ENCODE assay signal across 23 cellular contexts in the genomic region with DNA sequence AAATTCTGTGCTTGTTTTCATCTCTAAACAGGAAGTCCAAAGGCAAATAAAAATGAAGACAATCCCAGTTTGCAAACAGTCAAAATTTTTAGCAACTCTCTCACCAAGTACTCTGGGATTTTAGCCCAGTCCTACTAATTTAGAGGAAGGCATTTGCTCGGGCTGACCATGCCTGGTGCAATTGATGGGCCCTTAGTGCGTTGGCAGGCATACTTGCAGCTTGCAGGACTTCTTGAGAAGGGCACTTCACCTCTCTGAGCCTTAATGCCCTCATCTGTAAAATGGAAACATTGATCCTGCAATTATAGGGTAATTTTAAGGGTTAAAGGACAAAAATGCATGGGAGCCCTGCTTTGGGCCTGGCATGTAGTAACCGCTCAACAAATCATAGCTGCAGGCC.
"Had no signal": no experiment of that assay in that cellular context is flagged by ENCODE, and none has a peak within 500 bp of the region (broad histone marks: within the 10 kb centered on the region; RNA-seq: fewer than 3 reads in every experiment).

No MANE protein-coding gene starts in this region.

- H3K27ac ChIP-seq: ascending aorta, brain microvascular endothelial cell had no signal

- ATAC-seq: activated CD4-positive, CD25-positive, alpha-beta regulatory T cell treated with anti-CD3 and anti-CD28 coated beads, Interleukin-2, amount 50 U/mL, for 24 hours; activated CD8-positive, alpha-beta T cell treated with anti-CD3 and anti-CD28 coated beads, Interleukin-2, amount 10 ng/mL, durations not matched to agents 7 days and 5 days; naive thymus-derived CD4-positive, alpha-beta T cell had no signal

- H3K27ac Mint-ChIP-seq: activated CD4-positive, alpha-beta T cell treated with anti-CD3 and anti-CD28 coated beads, Interleukin-2, amount 10 ng/mL, durations not matched to agents 7 days and 5 days; activated CD8-positive, alpha-beta T cell treated with anti-CD3 and anti-CD28 coated beads, Interleukin-2, amount 10 ng/mL, durations not matched to agents 7 days and 5 days; activated T-helper 1 cell treated with anti-CD3 and anti-CD28 coated beads, Interleukin-12 subunit alpha, Interleukin-12 subunit beta, Interleukin-2, Interleukin-4 antibody, amounts not matched to agents 30 ng/mL and 10 ng/mL and 1 ng/mL, durations not matched to agents 14 hours and 24 hours and 36 hours; naive thymus-derived CD4-positive, alpha-beta T cell had no signal

- DNase-seq: activated CD4-positive, alpha-beta T cell treated with anti-CD3 and anti-CD28 coated beads, Interleukin-2, amount 10 ng/mL, durations not matched to agents 7 days and 5 days; activated CD8-positive, alpha-beta T cell treated with anti-CD3 and anti-CD28 coated beads, Interleukin-2, amount 10 ng/mL, durations not matched to agents 7 days and 5 days; brain microvascular endothelial cell; central memory CD4-positive, alpha-beta T cell; effector memory CD4-positive, alpha-beta T cell; head of caudate nucleus; left colon; naive thymus-derived CD4-positive, alpha-beta T cell; occipital lobe; sigmoid colon; spleen; stimulated activated CD4-positive, alpha-beta T cell treated with anti-CD3 and anti-CD28 coated beads, Interleukin-4, amount 100 ng/mL, for 1 hour; stimulated activated naive CD4-positive, alpha-beta T cell treated with Interleukin-2 at 50 U/mL for 16 hours; T-helper 2 cell; upper lobe of left lung had no signal

- H3K36me3 Mint-ChIP-seq: activated naive CD4-positive, alpha-beta T cell treated with anti-CD3 and anti-CD28 coated beads, Interleukin-2, amount 50 U/mL, for 72 hours; naive thymus-derived CD4-positive, alpha-beta T cell had no signal

- H3K9me3 Mint-ChIP-seq: activated CD4-positive, alpha-beta T cell treated with anti-CD3 and anti-CD28 coated beads, Interleukin-2, amount 10 ng/mL, durations not matched to agents 7 days and 5 days; activated naive CD4-positive, alpha-beta T cell treated with anti-CD3 and anti-CD28 coated beads, Interleukin-2, amount 50 U/mL, for 72 hours; activated T-helper 1 cell treated with anti-CD3 and anti-CD28 coated beads, Interleukin-12 subunit alpha, Interleukin-12 subunit beta, Interleukin-2, Interleukin-4 antibody, amounts not matched to agents 30 ng/mL and 10 ng/mL and 1 ng/mL, durations not matched to agents 14 hours and 24 hours and 36 hours; naive thymus-derived CD4-positive, alpha-beta T cell; neural crest cell had no signal

- H3K9me3 ChIP-seq: adrenal gland, ascending aorta, gastroesophageal sphincter, sigmoid colon, spleen, upper lobe of left lung had no signal

- H3K27me3 ChIP-seq: adrenal gland, ascending aorta, brain microvascular endothelial cell, gastroesophageal sphincter, sigmoid colon, spleen, upper lobe of left lung had no signal

- H3K4me3 ChIP-seq: adrenal gland, ascending aorta, gastroesophageal sphincter, lung, sigmoid colon, spleen, upper lobe of left lung had no signal

- H3K4me1 ChIP-seq: adrenal gland, ascending aorta, sigmoid colon had no signal

- H3K4me3 Mint-ChIP-seq: activated CD4-positive, alpha-beta T cell treated with anti-CD3 and anti-CD28 coated beads, Interleukin-2, amount 10 ng/mL, durations not matched to agents 7 days and 5 days; activated CD8-positive, alpha-beta T cell treated with anti-CD3 and anti-CD28 coated beads, Interleukin-2, amount 10 ng/mL, durations not matched to agents 7 days and 5 days; activated T-helper 1 cell treated with anti-CD3 and anti-CD28 coated beads, Interleukin-12 subunit alpha, Interleukin-12 subunit beta, Interleukin-2, Interleukin-4 antibody, amounts not matched to agents 30 ng/mL and 10 ng/mL and 1 ng/mL, durations not matched to agents 14 hours and 24 hours and 36 hours; naive thymus-derived CD4-positive, alpha-beta T cell; neural crest cell had no signal

- H3K36me3 ChIP-seq: adrenal gland, ascending aorta, brain microvascular endothelial cell, gastroesophageal sphincter, sigmoid colon, spleen, upper lobe of left lung had no signal

- H3K4me1 Mint-ChIP-seq: activated CD4-positive, alpha-beta T cell treated with anti-CD3 and anti-CD28 coated beads, Interleukin-2, amount 10 ng/mL, durations not matched to agents 7 days and 5 days had no signal
